ENCODE assay signal across 1 cellular context in the genomic region with DNA sequence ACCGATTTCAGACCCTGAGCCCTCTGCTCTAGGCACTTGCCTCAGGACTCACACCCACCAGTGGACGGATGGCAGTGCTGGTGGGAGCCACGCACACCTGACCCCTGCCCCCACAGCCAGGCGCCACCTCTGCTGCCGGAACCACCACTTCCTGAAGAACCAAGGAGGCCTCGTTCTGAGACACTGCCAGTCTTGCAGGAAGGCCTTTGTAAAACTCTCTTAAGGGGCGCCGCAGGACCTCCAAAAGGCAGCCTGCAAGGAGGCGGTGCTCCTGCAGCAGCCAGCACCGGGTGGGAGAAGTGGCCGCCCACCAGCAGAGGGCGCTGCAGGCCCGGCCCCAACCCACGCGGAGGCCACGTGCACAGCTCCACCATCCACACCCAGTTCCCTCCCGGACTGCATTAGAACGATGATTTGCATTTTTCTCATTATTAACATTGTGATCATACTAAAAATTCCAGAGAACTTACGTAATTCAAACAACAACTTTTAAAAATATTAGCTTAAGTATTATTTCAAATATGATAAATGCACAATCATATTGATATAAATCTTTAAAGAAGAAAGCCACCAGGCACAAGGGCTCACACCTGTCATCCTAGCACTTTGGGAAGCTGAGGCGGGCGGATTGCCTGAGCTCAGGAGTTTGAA.
TF ChIP-seq lines count a peak whose summit lies in the region.

No MANE protein-coding gene starts in this region.

TF ChIP-seq in K562, 482 proteins besides CTCF, POLR2A, EP300 and RAD21 (continued from another document and continues in another):
- TF ChIP-seq, protein P1, sequence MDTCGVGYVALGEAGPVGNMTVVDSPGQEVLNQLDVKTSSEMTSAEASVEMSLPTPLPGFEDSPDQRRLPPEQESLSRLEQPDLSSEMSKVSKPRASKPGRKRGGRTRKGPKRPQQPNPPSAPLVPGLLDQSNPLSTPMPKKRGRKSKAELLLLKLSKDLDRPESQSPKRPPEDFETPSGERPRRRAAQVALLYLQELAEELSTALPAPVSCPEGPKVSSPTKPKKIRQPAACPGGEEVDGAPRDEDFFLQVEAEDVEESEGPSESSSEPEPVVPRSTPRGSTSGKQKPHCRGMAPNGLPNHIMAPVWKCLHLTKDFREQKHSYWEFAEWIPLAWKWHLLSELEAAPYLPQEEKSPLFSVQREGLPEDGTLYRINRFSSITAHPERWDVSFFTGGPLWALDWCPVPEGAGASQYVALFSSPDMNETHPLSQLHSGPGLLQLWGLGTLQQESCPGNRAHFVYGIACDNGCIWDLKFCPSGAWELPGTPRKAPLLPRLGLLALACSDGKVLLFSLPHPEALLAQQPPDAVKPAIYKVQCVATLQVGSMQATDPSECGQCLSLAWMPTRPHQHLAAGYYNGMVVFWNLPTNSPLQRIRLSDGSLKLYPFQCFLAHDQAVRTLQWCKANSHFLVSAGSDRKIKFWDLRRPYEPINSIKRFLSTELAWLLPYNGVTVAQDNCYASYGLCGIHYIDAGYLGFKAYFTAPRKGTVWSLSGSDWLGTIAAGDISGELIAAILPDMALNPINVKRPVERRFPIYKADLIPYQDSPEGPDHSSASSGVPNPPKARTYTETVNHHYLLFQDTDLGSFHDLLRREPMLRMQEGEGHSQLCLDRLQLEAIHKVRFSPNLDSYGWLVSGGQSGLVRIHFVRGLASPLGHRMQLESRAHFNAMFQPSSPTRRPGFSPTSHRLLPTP (IDR thresholded peaks at IDR 0.05; ENCODE audit: borderline replicate concordance, extremely low read depth, insufficient read length) = no peak
- TF ChIP-seq SRSF3 (IDR thresholded peaks at IDR 0.05; ENCODE audit: insufficient read depth, low read length) = no peak
- 0 out of 2 replicates have a peak, but pooled peaks have one; percentile 57 for TF ChIP-seq ZNF717 (CRISPR knock-in tag; IDR thresholded peaks at IDR 0.05)
- no peak for TF ChIP-seq ZNF23 (CRISPR knock-in tag; IDR thresholded peaks at IDR 0.05)
- no peak for TF ChIP-seq GATAD2A (IDR thresholded peaks at IDR 0.05)
- TF ChIP-seq ZNF592 (IDR thresholded peaks at IDR 0.05) = peak; percentile 96
- TF ChIP-seq RBM39 (optimal IDR thresholded peaks at IDR 0.05; ENCODE audit: low read depth, low read length) = no peak
- no peak for TF ChIP-seq ZNF655 (CRISPR knock-in tag; IDR thresholded peaks at IDR 0.05)
- peak; percentile 94 for TF ChIP-seq CBX1 (IDR thresholded peaks at IDR 0.05; ENCODE audit: low read depth)
- peak; percentile 42 for TF ChIP-seq SP2 (IDR thresholded peaks at IDR 0.05; ENCODE audit: extremely low read depth, low read depth, low read length, poor library complexity, severe bottlenecking)
- TF ChIP-seq, protein P2, sequence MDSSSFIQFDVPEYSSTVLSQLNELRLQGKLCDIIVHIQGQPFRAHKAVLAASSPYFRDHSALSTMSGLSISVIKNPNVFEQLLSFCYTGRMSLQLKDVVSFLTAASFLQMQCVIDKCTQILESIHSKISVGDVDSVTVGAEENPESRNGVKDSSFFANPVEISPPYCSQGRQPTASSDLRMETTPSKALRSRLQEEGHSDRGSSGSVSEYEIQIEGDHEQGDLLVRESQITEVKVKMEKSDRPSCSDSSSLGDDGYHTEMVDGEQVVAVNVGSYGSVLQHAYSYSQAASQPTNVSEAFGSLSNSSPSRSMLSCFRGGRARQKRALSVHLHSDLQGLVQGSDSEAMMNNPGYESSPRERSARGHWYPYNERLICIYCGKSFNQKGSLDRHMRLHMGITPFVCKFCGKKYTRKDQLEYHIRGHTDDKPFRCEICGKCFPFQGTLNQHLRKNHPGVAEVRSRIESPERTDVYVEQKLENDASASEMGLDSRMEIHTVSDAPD (CRISPR knock-in tag; IDR thresholded peaks at IDR 0.05) = no peak
- no peak for TF ChIP-seq TGIF2 (CRISPR knock-in tag; IDR thresholded peaks at IDR 0.05)
- peak; percentile 85 for TF ChIP-seq ZBTB33 (CRISPR knock-in tag; IDR thresholded peaks at IDR 0.05)
- TF ChIP-seq ZNF316 (IDR thresholded peaks at IDR 0.05) = peak; percentile 89
- no peak for TF ChIP-seq PRPF4 (IDR thresholded peaks at IDR 0.05; ENCODE audit: insufficient read depth, low read depth, low read length, poor library complexity, severe bottlenecking)
- TF ChIP-seq MEF2D (tag; conservative IDR thresholded peaks at IDR 0.05; ENCODE audit: low read depth) = no peak
- TF ChIP-seq, protein P3, sequence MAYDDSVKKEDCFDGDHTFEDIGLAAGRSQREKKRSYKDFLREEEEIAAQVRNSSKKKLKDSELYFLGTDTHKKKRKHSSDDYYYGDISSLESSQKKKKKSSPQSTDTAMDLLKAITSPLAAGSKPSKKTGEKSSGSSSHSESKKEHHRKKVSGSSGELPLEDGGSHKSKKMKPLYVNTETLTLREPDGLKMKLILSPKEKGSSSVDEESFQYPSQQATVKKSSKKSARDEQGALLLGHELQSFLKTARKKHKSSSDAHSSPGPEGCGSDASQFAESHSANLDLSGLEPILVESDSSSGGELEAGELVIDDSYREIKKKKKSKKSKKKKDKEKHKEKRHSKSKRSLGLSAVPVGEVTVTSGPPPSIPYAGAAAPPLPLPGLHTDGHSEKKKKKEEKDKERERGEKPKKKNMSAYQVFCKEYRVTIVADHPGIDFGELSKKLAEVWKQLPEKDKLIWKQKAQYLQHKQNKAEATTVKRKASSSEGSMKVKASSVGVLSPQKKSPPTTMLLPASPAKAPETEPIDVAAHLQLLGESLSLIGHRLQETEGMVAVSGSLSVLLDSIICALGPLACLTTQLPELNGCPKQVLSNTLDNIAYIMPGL (CRISPR knock-in tag; IDR thresholded peaks at IDR 0.05) = peak; percentile 95
- peak; percentile 42; the same call in 1 of the 2 replicates for TF ChIP-seq ATF7 (IDR thresholded peaks at IDR 0.05)
- TF ChIP-seq TAF9B (IDR thresholded peaks at IDR 0.05; ENCODE audit: partially characterized antibody) = peak; percentile 34
- TF ChIP-seq, protein P4, sequence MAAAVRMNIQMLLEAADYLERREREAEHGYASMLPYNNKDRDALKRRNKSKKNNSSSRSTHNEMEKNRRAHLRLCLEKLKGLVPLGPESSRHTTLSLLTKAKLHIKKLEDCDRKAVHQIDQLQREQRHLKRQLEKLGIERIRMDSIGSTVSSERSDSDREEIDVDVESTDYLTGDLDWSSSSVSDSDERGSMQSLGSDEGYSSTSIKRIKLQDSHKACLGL (CRISPR knock-in tag; IDR thresholded peaks at IDR 0.05; ENCODE audit: borderline replicate concordance, poor library complexity, severe bottlenecking) = peak; percentile 50
- TF ChIP-seq SIN3A (IDR thresholded peaks at IDR 0.05; ENCODE audit: borderline replicate concordance in 2 of 2, control insufficient read depth in 1 of 2, low read depth in 2 of 2, low read length in 2 of 2) = peak in 1 of 2 experiments; percentile 55; a peak in 1 of 4 replicates
- TF ChIP-seq NFIX (CRISPR knock-in tag; IDR thresholded peaks at IDR 0.05; ENCODE audit: low read depth) = no peak
- no peak for TF ChIP-seq ZNF696 (CRISPR knock-in tag; conservative IDR thresholded peaks at IDR 0.05)
- TF ChIP-seq PBX2 (CRISPR knock-in tag; IDR thresholded peaks at IDR 0.05; ENCODE audit: low read depth) = no peak
- no peak for TF ChIP-seq PBX2 (tag; conservative IDR thresholded peaks at IDR 0.05; ENCODE audit: low read depth)
- TF ChIP-seq, protein P5, sequence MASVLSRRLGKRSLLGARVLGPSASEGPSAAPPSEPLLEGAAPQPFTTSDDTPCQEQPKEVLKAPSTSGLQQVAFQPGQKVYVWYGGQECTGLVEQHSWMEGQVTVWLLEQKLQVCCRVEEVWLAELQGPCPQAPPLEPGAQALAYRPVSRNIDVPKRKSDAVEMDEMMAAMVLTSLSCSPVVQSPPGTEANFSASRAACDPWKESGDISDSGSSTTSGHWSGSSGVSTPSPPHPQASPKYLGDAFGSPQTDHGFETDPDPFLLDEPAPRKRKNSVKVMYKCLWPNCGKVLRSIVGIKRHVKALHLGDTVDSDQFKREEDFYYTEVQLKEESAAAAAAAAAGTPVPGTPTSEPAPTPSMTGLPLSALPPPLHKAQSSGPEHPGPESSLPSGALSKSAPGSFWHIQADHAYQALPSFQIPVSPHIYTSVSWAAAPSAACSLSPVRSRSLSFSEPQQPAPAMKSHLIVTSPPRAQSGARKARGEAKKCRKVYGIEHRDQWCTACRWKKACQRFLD (CRISPR knock-in tag; IDR thresholded peaks at IDR 0.05) = 0 out of 2 replicates have a peak, but pooled peaks have one; percentile 8
- TF ChIP-seq NCOA1 (IDR thresholded peaks at IDR 0.05; ENCODE audit: low read depth) = no peak
